In genomic region chr7:139061416-139061815, GRCh38 we compare ENCODE assay signal across 23 cellular contexts. TPM values are rescaled to one million over a fixed set of nuclear protein-coding genes. Genes with fewer than 3 reads are reported as not detected.
DNase-seq lines count a peak whose midpoint lies in the region; ATAC-seq and FAIRE-seq lines count a peak whose summit lies in the region.
"Had no signal": no experiment of that assay in that cellular context is flagged by ENCODE, and none has a peak within 500 bp of the region (broad histone marks: within the 10 kb centered on the region; RNA-seq: fewer than 3 reads in every experiment).

No MANE protein-coding gene starts in this region.

- H3K9me3 ChIP-seq in small intestine (ENCODE audit: control insufficient read depth, low read depth) = no peaks in the 10 kb centered on the region
- H3K9me3 ChIP-seq: ascending aorta, heart right ventricle, SJSA1, tibial nerve had no signal

- H3K9me3 Mint-ChIP-seq in activated T-cell treated with anti-CD3 and anti-CD28 coated beads, Interleukin-2, amount 50 U/mL, for 24 hours = no peaks in the 10 kb centered on the region
- H3K9me3 Mint-ChIP-seq in activated CD4-positive, alpha-beta memory T cell treated with anti-CD3 and anti-CD28 coated beads, Interleukin-2, amount 10 ng/mL, durations not matched to agents 7 days and 5 days = no peaks in the 10 kb centered on the region
- H3K9me3 Mint-ChIP-seq in effector memory CD8-positive, alpha-beta T cell = no peaks in the 10 kb centered on the region
- H3K9me3 Mint-ChIP-seq: CD14-positive monocyte; memory B cell; nephron; T-helper 2 cell treated with Interferon-gamma antibody and Interleukin-4, amounts not matched to agents 5 μg/mL and 100 μg/mL, for 36 hours had no signal

- H3K27ac ChIP-seq in small intestine (ENCODE audit: low read depth in 1 of 2, low read length in 1 of 2) = no peak overlapping the region
- H3K27ac ChIP-seq: ascending aorta, SJSA1, tibial nerve had no signal

- 67 to 84% (median 76%) methylated on average over 5 of the region's 5 CpGs for WGBS in small intestine, 3 donors

- H3K27ac Mint-ChIP-seq in activated T-cell treated with anti-CD3 and anti-CD28 coated beads, Interleukin-2, amount 50 U/mL, for 24 hours = peak overlapping the region; percentile 85
- H3K27ac Mint-ChIP-seq in activated CD4-positive, alpha-beta memory T cell treated with anti-CD3 and anti-CD28 coated beads, Interleukin-2, amount 10 ng/mL, durations not matched to agents 7 days and 5 days = peak overlapping the region; percentile 68
- H3K27ac Mint-ChIP-seq in effector memory CD8-positive, alpha-beta T cell = peak overlapping the region; percentile 64 to 91
- H3K27ac Mint-ChIP-seq: nephron had no signal

- H3K4me1 Mint-ChIP-seq in activated T-cell treated with anti-CD3 and anti-CD28 coated beads, Interleukin-2, amount 50 U/mL, for 24 hours (ENCODE audit: low read depth) = peaks cover 80% of the 10 kb centered on the region
- H3K4me1 Mint-ChIP-seq in activated CD4-positive, alpha-beta memory T cell treated with anti-CD3 and anti-CD28 coated beads, Interleukin-2, amount 10 ng/mL, durations not matched to agents 7 days and 5 days = peaks cover 74% of the 10 kb centered on the region
- peaks cover 36 to 53% of the 10 kb centered on the region in 2 donors for H3K4me1 Mint-ChIP-seq in effector memory CD8-positive, alpha-beta T cell (ENCODE audit: low read depth in 2 of 2)

- H3K4me3 ChIP-seq in small intestine (ENCODE audit: low read depth in 1 of 2, low read length in 2 of 2) = no peak overlapping the region
- H3K4me3 ChIP-seq: ascending aorta, heart right ventricle, SJSA1, tibial nerve had no signal

- H3K36me3 Mint-ChIP-seq in activated T-cell treated with anti-CD3 and anti-CD28 coated beads, Interleukin-2, amount 50 U/mL, for 24 hours (ENCODE audit: low read depth) = peaks cover 93% of the 10 kb centered on the region
- H3K36me3 Mint-ChIP-seq in activated CD4-positive, alpha-beta memory T cell treated with anti-CD3 and anti-CD28 coated beads, Interleukin-2, amount 10 ng/mL, durations not matched to agents 7 days and 5 days (ENCODE audit: low read depth) = peaks cover 89% of the 10 kb centered on the region
- peaks cover 100% of the 10 kb centered on the region for H3K36me3 Mint-ChIP-seq in effector memory CD8-positive, alpha-beta T cell (ENCODE audit: insufficient read depth)

- DNase-seq in activated T-cell treated with anti-CD3 and anti-CD28 coated beads, Interleukin-2, amount 50 U/mL, for 24 hours = no peak
- DNase-seq in activated T-cell treated with anti-CD3 and anti-CD28 coated beads for 4 hours (no peak), small intestine (no peak), NCI-H2196 (lab: John Stamatoyannopoulos, UW; ENCODE audit: unreplicated experiment) (no peak)
- DNase-seq in activated CD4-positive, alpha-beta memory T cell treated with anti-CD3 and anti-CD28 coated beads, Interleukin-2, amount 10 ng/mL, durations not matched to agents 7 days and 5 days = no peak
- no peak for DNase-seq in effector memory CD8-positive, alpha-beta T cell
- no peak for DNase-seq in stimulated activated naive CD8-positive, alpha-beta T cell treated with anti-CD3 and anti-CD28 coated beads, Interleukin-15, Interleukin-2, amounts not matched to agents 100 U/mL and 50 U/mL, for 24 hours
- DNase-seq: DMS53; effector memory CD4-positive, alpha-beta T cell; heart right ventricle; islet precursor cell; NCI-H1417; NCI-H82; PC-3; stimulated activated CD4-positive, alpha-beta T cell treated with anti-CD3 and anti-CD28 coated beads, Interleukin-12 subunit alpha, Interleukin-12 subunit beta, amount 100 ng/mL, for 4 hours had no signal

- POLR2A ChIA-PET in activated CD4-positive, alpha-beta memory T cell treated with anti-CD3 and anti-CD28 coated beads, Interleukin-2, amount 10 ng/mL, durations not matched to agents 7 days and 5 days (lab: Charles Lee) = interaction anchor here (0.9 to 14.5 kb wide), 5 partner anchors 8 to 30 kb away, joined by 3 to 171 read pairs (median 6); no protein-coding TSS in a partner anchor

- H3K4me1 ChIP-seq in small intestine (ENCODE audit: control insufficient read depth in 2 of 2, insufficient read depth in 1 of 2, low read depth in 1 of 2, low read length in 1 of 2) = no peaks in the 10 kb centered on the region
- H3K4me1 ChIP-seq: ascending aorta, SJSA1, tibial nerve had no signal

- H3K36me3 ChIP-seq in small intestine (ENCODE audit: control insufficient read depth in 2 of 2, insufficient read depth in 2 of 2, low read length in 2 of 2) = peaks cover 20% of the 10 kb centered on the region in 2 donors

- H3K4me3 Mint-ChIP-seq in activated T-cell treated with anti-CD3 and anti-CD28 coated beads, Interleukin-2, amount 50 U/mL, for 24 hours = no peak overlapping the region
- H3K4me3 Mint-ChIP-seq in activated CD4-positive, alpha-beta memory T cell treated with anti-CD3 and anti-CD28 coated beads, Interleukin-2, amount 10 ng/mL, durations not matched to agents 7 days and 5 days = no peak overlapping the region
- H3K4me3 Mint-ChIP-seq in effector memory CD8-positive, alpha-beta T cell = peak overlapping the region in 1 of 2 donors; percentile 10
- H3K4me3 Mint-ChIP-seq: CD14-positive monocyte, memory B cell, nephron had no signal

- ATAC-seq in effector memory CD8-positive, alpha-beta T cell (replicated peaks) = no peak
- peak; percentile 38 for ATAC-seq in stimulated activated naive CD8-positive, alpha-beta T cell treated with anti-CD3 and anti-CD28 coated beads, Interleukin-15, Interleukin-2, amounts not matched to agents 100 U/mL and 50 U/mL, for 24 hours
- ATAC-seq in HG03095 (IDR thresholded peaks at IDR 0.05; ENCODE audit: unreplicated experiment) = no peak
- ATAC-seq: heart right ventricle, PC-3 had no signal

- H3K27me3 Mint-ChIP-seq in activated T-cell treated with anti-CD3 and anti-CD28 coated beads, Interleukin-2, amount 50 U/mL, for 24 hours = no peaks in the 10 kb centered on the region
- H3K27me3 Mint-ChIP-seq in activated CD4-positive, alpha-beta memory T cell treated with anti-CD3 and anti-CD28 coated beads, Interleukin-2, amount 10 ng/mL, durations not matched to agents 7 days and 5 days = no peaks in the 10 kb centered on the region
- H3K27me3 Mint-ChIP-seq in effector memory CD8-positive, alpha-beta T cell = no peaks in the 10 kb centered on the region
- H3K27me3 Mint-ChIP-seq: memory B cell had no signal

- CTCF ChIA-PET in activated CD4-positive, alpha-beta memory T cell treated with anti-CD3 and anti-CD28 coated beads, Interleukin-2, amount 10 ng/mL, durations not matched to agents 7 days and 5 days (lab: Charles Lee) = interaction anchor here (1.0 to 3.6 kb wide), 3 partner anchors 13 to 44 kb away, joined by 3 to 18 read pairs (median 12); no protein-coding TSS in a partner anchor

- no peak for FAIRE-seq in small intestine (lab: Jason Lieb, UNC)

- no peaks in the 10 kb centered on the region for H3K27me3 ChIP-seq in small intestine (ENCODE audit: control insufficient read depth in 2 of 2, insufficient read depth in 2 of 2, low read length in 2 of 2)
- H3K27me3 ChIP-seq: ascending aorta, heart right ventricle, SJSA1, tibial nerve had no signal

RNA-seq across cellular contexts. Expression of gene ZC3HAV1L, which starts 25.6 kb away (rescaled TPM):
- total RNA-seq in activated CD4-positive, alpha-beta memory T cell treated with anti-CD3 and anti-CD28 coated beads, Interleukin-2, amount 10 ng/mL, durations not matched to agents 7 days and 5 days = 10 to 100 TPM; 16.7 to 17.8 TPM
- polyA plus RNA-seq in small intestine = 1 to 10 TPM in 1 of 3 donors, not detected in 2; 1.7 TPM

RNA-seq across cellular contexts. Expression of gene ZC3HAV1, which starts 48.1 kb away (rescaled TPM):
- 100 to 1,000 TPM; 129 to 133 TPM for total RNA-seq in activated CD4-positive, alpha-beta memory T cell treated with anti-CD3 and anti-CD28 coated beads, Interleukin-2, amount 10 ng/mL, durations not matched to agents 7 days and 5 days
- 10 to 100 TPM in 1 of 3 donors, 1 to 10 TPM in 2; 7.3 to 10.2 (median 9.4) TPM for polyA plus RNA-seq in small intestine
